In genomic region chr11:113579292-113579940, GRCh38 we compare ENCODE assay signal across 17 cellular contexts.
DNase-seq lines count a peak whose midpoint lies in the region; ATAC-seq, FAIRE-seq and TF ChIP-seq lines count a peak whose summit lies in the region.
"Had no signal": no experiment of that assay in that cellular context is flagged by ENCODE, and none has a peak within 500 bp of the region (broad histone marks: within the 10 kb centered on the region; RNA-seq: fewer than 3 reads in every experiment).

No MANE protein-coding gene starts in this region.

- POLR2A ChIA-PET in WTC11 (lab: Charles Lee) = no interaction called here
- POLR2A ChIA-PET in CD8-positive, alpha-beta memory T cell (lab: Charles Lee) = no interaction called here

- H3K36me3 Mint-ChIP-seq in WTC11 (no peaks in the 10 kb centered on the region), osteocyte (ENCODE audit: unreplicated experiment) (no peaks in the 10 kb centered on the region)
- H3K36me3 Mint-ChIP-seq in CD8-positive, alpha-beta memory T cell = no peaks in the 10 kb centered on the region

- WGBS in esophagus muscularis mucosa = 88% methylated on average over 8 of the region's 11 CpGs
- WGBS in small intestine, 3 donors = 77 to 83% (median 78%) methylated on average over 11 of the region's 11 CpGs

- ATAC-seq in WTC11 = peak; percentile 24

- TF ChIP-seq CTCF in WTC11 (IDR thresholded peaks at IDR 0.05) (no peak), esophagus muscularis mucosa (IDR thresholded peaks at IDR 0.05) (no peak), osteocyte (IDR thresholded peaks at IDR 0.05) (no peak)

- H3K4me1 Mint-ChIP-seq in WTC11 = peaks cover 29% of the 10 kb centered on the region
- H3K4me1 Mint-ChIP-seq in osteocyte (ENCODE audit: unreplicated experiment) = no peaks in the 10 kb centered on the region
- peaks cover 0 to 7% (median 0%) of the 10 kb centered on the region in 3 donors for H3K4me1 Mint-ChIP-seq in CD8-positive, alpha-beta memory T cell

- H3K9me3 Mint-ChIP-seq in WTC11 = peaks cover 5% of the 10 kb centered on the region; the same call in 1 of the 2 replicates
- H3K9me3 Mint-ChIP-seq in osteocyte (ENCODE audit: unreplicated experiment) = no peaks in the 10 kb centered on the region
- peaks cover 0 to 1% (median 0%) of the 10 kb centered on the region in 5 donors for H3K9me3 Mint-ChIP-seq in CD8-positive, alpha-beta memory T cell

- H3K9me3 ChIP-seq in esophagus muscularis mucosa = no peaks in the 10 kb centered on the region
- H3K9me3 ChIP-seq in CD8-positive, alpha-beta memory T cell (ENCODE audit: low read length) = no peaks in the 10 kb centered on the region
- H3K9me3 ChIP-seq in small intestine (ENCODE audit: control insufficient read depth, low read depth) = no peaks in the 10 kb centered on the region
- H3K9me3 ChIP-seq: SJSA1 had no signal

- no peaks in the 10 kb centered on the region for H3K4me1 ChIP-seq in esophagus muscularis mucosa
- no peaks in the 10 kb centered on the region for H3K4me1 ChIP-seq in CD8-positive, alpha-beta memory T cell (ENCODE audit: insufficient read depth, low read length)
- H3K4me1 ChIP-seq in small intestine (ENCODE audit: control insufficient read depth in 2 of 2, insufficient read depth in 1 of 2, low read depth in 1 of 2, low read length in 1 of 2) = no peaks in the 10 kb centered on the region

- CTCF ChIA-PET in WTC11 (lab: Charles Lee) = interaction anchor here (1.6 kb wide), 1 partner anchor 25 kb away, joined by 6 read pairs; no protein-coding TSS in a partner anchor
- CTCF ChIA-PET in CD8-positive, alpha-beta memory T cell (lab: Charles Lee) = no interaction called here

- H3K27ac ChIP-seq in esophagus muscularis mucosa (replicated peaks in 1 of 4) = no peak overlapping the region
- no peak overlapping the region for H3K27ac ChIP-seq in CD8-positive, alpha-beta memory T cell (ENCODE audit: low read depth, low read length)
- no peak overlapping the region for H3K27ac ChIP-seq in small intestine (ENCODE audit: low read depth in 1 of 2, low read length in 1 of 2)
- H3K27ac ChIP-seq: SJSA1 had no signal

- H3K27me3 ChIP-seq in esophagus muscularis mucosa (peaks cover 0 to 3% (median 0%) of the 10 kb centered on the region in 4 donors), small intestine (ENCODE audit: control insufficient read depth in 2 of 2, insufficient read depth in 2 of 2, low read length in 2 of 2) (no peaks in the 10 kb centered on the region)
- no peaks in the 10 kb centered on the region for H3K27me3 ChIP-seq in CD8-positive, alpha-beta memory T cell (ENCODE audit: insufficient read depth, low read length, poor library complexity, severe bottlenecking)
- H3K27me3 ChIP-seq: SJSA1 had no signal

- no peak for TF ChIP-seq EP300 in esophagus muscularis mucosa (IDR thresholded peaks at IDR 0.05)

- no peaks in the 10 kb centered on the region for H3K36me3 ChIP-seq in esophagus muscularis mucosa
- no peaks in the 10 kb centered on the region for H3K36me3 ChIP-seq in CD8-positive, alpha-beta memory T cell (ENCODE audit: insufficient read depth, low read length)
- H3K36me3 ChIP-seq in small intestine (ENCODE audit: control insufficient read depth in 2 of 2, insufficient read depth in 2 of 2, low read length in 2 of 2) = no peaks in the 10 kb centered on the region
- H3K36me3 ChIP-seq: SJSA1 had no signal

- intact Hi-C loops in esophagus muscularis mucosa (cut with DNase I) = no loop called here

- no peak overlapping the region for H3K27ac Mint-ChIP-seq in WTC11
- H3K27ac Mint-ChIP-seq in osteocyte (ENCODE audit: unreplicated experiment) = no peak overlapping the region
- no peak overlapping the region for H3K27ac Mint-ChIP-seq in CD8-positive, alpha-beta memory T cell

- no peak for TF ChIP-seq POLR2A in esophagus muscularis mucosa (IDR thresholded peaks at IDR 0.05; ENCODE audit: low read depth)

- H3K27me3 Mint-ChIP-seq in WTC11 (ENCODE audit: low read depth) (no peaks in the 10 kb centered on the region), osteocyte (ENCODE audit: unreplicated experiment) (peaks cover 21% of the 10 kb centered on the region)
- H3K27me3 Mint-ChIP-seq in CD8-positive, alpha-beta memory T cell = peaks cover 3 to 13% of the 10 kb centered on the region in 2 donors

- no peak for FAIRE-seq in small intestine (lab: Jason Lieb, UNC)
- FAIRE-seq: H54 had no signal

- H3K4me3 ChIP-seq in esophagus muscularis mucosa = no peak overlapping the region
- H3K4me3 ChIP-seq in CD8-positive, alpha-beta memory T cell (ENCODE audit: low read length) = no peak overlapping the region
- H3K4me3 ChIP-seq in small intestine (ENCODE audit: low read depth in 1 of 2, low read length in 2 of 2) = no peak overlapping the region
- H3K4me3 ChIP-seq: SJSA1 had no signal

- H3K4me3 Mint-ChIP-seq in WTC11 (no peak overlapping the region), osteocyte (ENCODE audit: unreplicated experiment) (no peak overlapping the region)
- no peak overlapping the region for H3K4me3 Mint-ChIP-seq in CD8-positive, alpha-beta memory T cell

- peak; percentile 62 for DNase-seq in NCI-H2227 treated with DMSO at 0.1 percent for 48 hours (lab: John Stamatoyannopoulos, UW)
- DNase-seq in WTC11 (ENCODE audit: low spot score) = no peak
- peak; percentile 79 for DNase-seq in esophagus muscularis mucosa (ENCODE audit: extremely low spot score)
- DNase-seq in osteocyte (ENCODE audit: extremely low spot score, unreplicated experiment) = peak; percentile 56
- no peak for DNase-seq in activated CD4-positive, alpha-beta T cell treated with anti-CD3 and anti-CD28 coated beads for 4 hours
- no peak for DNase-seq in CD8-positive, alpha-beta memory T cell
- no peak for DNase-seq in small intestine
- DNase-seq: C1 segment of cervical spinal cord, DMS79 treated with DMSO at 0.1 percent for 48 hours, KBM-7, NCI-H1105 treated with DMSO at 0.1 percent for 48 hours, NCI-H2029, NCI-H2171 treated with DMSO at 0.1 percent for 48 hours, NCI-H510A, NCI-H774 had no signal

TF ChIP-seq in WTC11, 78 proteins besides CTCF, POLR2A, EP300 and RAD21:
- TF ChIP-seq PRRX2 (CRISPR knock-in tag; IDR thresholded peaks at IDR 0.05) (no peak), NFE2L1 (CRISPR knock-in tag; IDR thresholded peaks at IDR 0.05) (no peak), NFATC4 (CRISPR knock-in tag; IDR thresholded peaks at IDR 0.05) (no peak), ZSCAN18 (CRISPR knock-in tag; IDR thresholded peaks at IDR 0.05) (no peak), USF2 (CRISPR knock-in tag; IDR thresholded peaks at IDR 0.05) (no peak), E2F1 (CRISPR knock-in tag; IDR thresholded peaks at IDR 0.05) (no peak), NR2C2 (CRISPR knock-in tag; IDR thresholded peaks at IDR 0.05) (no peak), ZNF416 (CRISPR knock-in tag; IDR thresholded peaks at IDR 0.05) (no peak), FOXJ3 (CRISPR knock-in tag; IDR thresholded peaks at IDR 0.05; ENCODE audit: borderline replicate concordance) (no peak), ZNF425 (CRISPR knock-in tag; conservative IDR thresholded peaks at IDR 0.05) (no peak)

Comparison
In these comparisons a context has a peak if more than half of its experiments do, and no peak if none do; other contexts are left out.
1. DNase-seq: peak in NCI-H2227 treated with DMSO at 0.1 percent for 48 hours (single experiment), esophagus muscularis mucosa (single experiment) and osteocyte (single experiment); none in WTC11 (single experiment), activated CD4-positive, alpha-beta T cell treated with anti-CD3 and anti-CD28 coated beads for 4 hours (0 of 2), CD8-positive, alpha-beta memory T cell (0 of 5) and small intestine (single experiment).